ENCODE assay signal across 27 cellular contexts in genomic region chr21:32172106-32172505, GRCh38.
"Had no signal": no experiment of that assay in that cellular context is flagged by ENCODE, and none has a peak within 500 bp of the region (broad histone marks: within the 10 kb centered on the region; RNA-seq: fewer than 3 reads in every experiment).

No MANE protein-coding gene starts in this region.

- H3K36me3 ChIP-seq: stomach, suprapubic skin, thoracic aorta, thyroid gland, tibial artery, tibial nerve, transverse colon, upper lobe of left lung, upper lobe of right lung, uterus, vagina had no signal

- H3K9me3 ChIP-seq: stomach, suprapubic skin, testis, thoracic aorta, thyroid gland, transverse colon, upper lobe of left lung, upper lobe of right lung, uterus, vagina had no signal

- DNase-seq: stimulated activated CD4-positive, alpha-beta T cell treated with anti-CD3 and anti-CD28 coated beads, Interleukin-2, amount 100 ng/mL, for 48 hours; stimulated activated CD4-positive, alpha-beta T cell treated with anti-CD3 and anti-CD28 coated beads, Interleukin-4, amount 100 ng/mL, for 1 hour; stimulated activated CD4-positive, alpha-beta T cell treated with anti-CD3 and anti-CD28 coated beads, Interleukin-4, amount 100 ng/mL, for 24 hours; stimulated activated CD4-positive, alpha-beta T cell treated with anti-CD3 and anti-CD28 coated beads, Interleukin-4, amount 100 ng/mL, for 4 hours; stimulated activated CD8-positive, alpha-beta memory T cell treated with anti-CD3 and anti-CD28 coated beads, Interleukin-4, amount 100 ng/mL, for 48 hours; stimulated activated naive B cell treated with anti-CD40 and anti-IgM and Interleukin-4, amounts not matched to agents 10 μg/mL and 1 μg/mL and 100 μg/mL, for 72 hours; stimulated activated naive CD4-positive, alpha-beta T cell; stimulated activated naive CD4-positive, alpha-beta T cell treated with Interleukin-2 at 50 U/mL for 16 hours; stimulated activated naive CD8-positive, alpha-beta T cell treated with anti-CD3 and anti-CD28 coated beads, Interleukin-15, amount 100 ng/mL, for 72 hours; stimulated activated naive CD8-positive, alpha-beta T cell treated with anti-CD3 and anti-CD28 coated beads, Interleukin-15, Interleukin-2, amounts not matched to agents 100 U/mL and 50 U/mL, for 24 hours; stomach; substantia nigra; testis; thyroid gland; tibial artery; transverse colon; trophoblast cell; upper lobe of left lung; upper lobe of right lung; uterus had no signal

- H3K4me3 ChIP-seq: stomach, suprapubic skin, testis, thoracic aorta, thyroid gland, tibial artery, tibial nerve, transverse colon, upper lobe of left lung, upper lobe of right lung, uterus, vagina had no signal

- H3K27me3 ChIP-seq: stomach, suprapubic skin, testis, thyroid gland, tibial artery, tibial nerve, transverse colon, upper lobe of left lung, upper lobe of right lung, uterus, vagina had no signal

- H3K27ac Mint-ChIP-seq: stimulated activated memory B cell treated with anti-CD40 and anti-IgM and Interleukin-4, amounts not matched to agents 10 μg/mL and 1 μg/mL and 100 μg/mL, for 72 hours; stimulated activated naive B cell treated with anti-CD40 and anti-IgM and Interleukin-4, amounts not matched to agents 10 μg/mL and 1 μg/mL and 100 μg/mL, for 72 hours; stimulated activated naive CD8-positive, alpha-beta T cell treated with anti-CD3 and anti-CD28 coated beads, Interleukin-15, amount 100 ng/mL, for 72 hours; stimulated activated naive CD8-positive, alpha-beta T cell treated with anti-CD3 and anti-CD28 coated beads, Interleukin-15, Interleukin-2, amounts not matched to agents 100 ng/mL and 50 ng/mL, for 24 hours; type B pancreatic cell had no signal

- H3K4me1 Mint-ChIP-seq: stimulated activated memory B cell treated with anti-CD40 and anti-IgM and Interleukin-4, amounts not matched to agents 10 μg/mL and 1 μg/mL and 100 μg/mL, for 72 hours; stimulated activated naive B cell treated with anti-CD40 and anti-IgM and Interleukin-4, amounts not matched to agents 10 μg/mL and 1 μg/mL and 100 μg/mL, for 72 hours; stimulated activated naive CD8-positive, alpha-beta T cell treated with anti-CD3 and anti-CD28 coated beads, Interleukin-15, amount 100 ng/mL, for 72 hours had no signal

- H3K27ac ChIP-seq: stomach, suprapubic skin, testis, thoracic aorta, thyroid gland, tibial artery, tibial nerve, transverse colon, upper lobe of left lung, upper lobe of right lung, uterus, vagina had no signal

- H3K4me3 Mint-ChIP-seq: stimulated activated memory B cell treated with anti-CD40 and anti-IgM and Interleukin-4, amounts not matched to agents 10 μg/mL and 1 μg/mL and 100 μg/mL, for 72 hours; stimulated activated naive B cell treated with anti-CD40 and anti-IgM and Interleukin-4, amounts not matched to agents 10 μg/mL and 1 μg/mL and 100 μg/mL, for 72 hours; stimulated activated naive CD8-positive, alpha-beta T cell treated with anti-CD3 and anti-CD28 coated beads, Interleukin-15, amount 100 ng/mL, for 72 hours; stimulated activated naive CD8-positive, alpha-beta T cell treated with anti-CD3 and anti-CD28 coated beads, Interleukin-15, Interleukin-2, amounts not matched to agents 100 ng/mL and 50 ng/mL, for 24 hours; type B pancreatic cell had no signal

- H3K9me3 Mint-ChIP-seq: stimulated activated memory B cell treated with anti-CD40 and anti-IgM and Interleukin-4, amounts not matched to agents 10 μg/mL and 1 μg/mL and 100 μg/mL, for 72 hours; stimulated activated naive CD8-positive, alpha-beta T cell treated with anti-CD3 and anti-CD28 coated beads, Interleukin-15, amount 100 ng/mL, for 72 hours; stimulated activated naive CD8-positive, alpha-beta T cell treated with anti-CD3 and anti-CD28 coated beads, Interleukin-15, Interleukin-2, amounts not matched to agents 100 ng/mL and 50 ng/mL, for 24 hours; type B pancreatic cell had no signal

- H3K36me3 Mint-ChIP-seq: stimulated activated memory B cell treated with anti-CD40 and anti-IgM and Interleukin-4, amounts not matched to agents 10 μg/mL and 1 μg/mL and 100 μg/mL, for 72 hours; stimulated activated naive B cell treated with anti-CD40 and anti-IgM and Interleukin-4, amounts not matched to agents 10 μg/mL and 1 μg/mL and 100 μg/mL, for 72 hours; type B pancreatic cell had no signal

- H3K4me1 ChIP-seq: stomach, suprapubic skin, testis, thyroid gland, tibial artery, transverse colon, upper lobe of left lung, upper lobe of right lung, uterus, vagina had no signal

- ATAC-seq: stimulated activated memory B cell treated with anti-CD40 and anti-IgM and Interleukin-4, amounts not matched to agents 10 μg/mL and 1 μg/mL and 100 μg/mL, for 72 hours; stimulated activated naive B cell treated with anti-CD40 and anti-IgM and Interleukin-4, amounts not matched to agents 10 μg/mL and 1 μg/mL and 100 μg/mL, for 72 hours; stimulated activated naive CD8-positive, alpha-beta T cell treated with anti-CD3 and anti-CD28 coated beads, Interleukin-15, amount 100 ng/mL, for 72 hours; stimulated activated naive CD8-positive, alpha-beta T cell treated with anti-CD3 and anti-CD28 coated beads, Interleukin-15, Interleukin-2, amounts not matched to agents 100 U/mL and 50 U/mL, for 24 hours; upper lobe of right lung had no signal

- H3K27me3 Mint-ChIP-seq: type B pancreatic cell had no signal
